ENCODE assay signal across 21 cellular contexts in genomic region chr17:76972046-76972641, GRCh38.
DNase-seq lines count a peak whose midpoint lies in the region; ATAC-seq and TF ChIP-seq lines count a peak whose summit lies in the region.
"Had no signal": no experiment of that assay in that cellular context is flagged by ENCODE, and none has a peak within 500 bp of the region (broad histone marks: within the 10 kb centered on the region; RNA-seq: fewer than 3 reads in every experiment).

No MANE protein-coding gene starts in this region.

- peak overlapping the region; percentile 16 for H3K27ac Mint-ChIP-seq in endothelial cell (ENCODE audit: unreplicated experiment)
- H3K27ac Mint-ChIP-seq: CD14-positive monocyte, HFFc6, T-cell had no signal

- H3K4me3 Mint-ChIP-seq in endothelial cell (ENCODE audit: unreplicated experiment) = no peak overlapping the region
- H3K4me3 Mint-ChIP-seq: CD14-positive monocyte, HFFc6, T-cell had no signal

- peaks cover 4% of the 10 kb centered on the region for H3K27me3 Mint-ChIP-seq in endothelial cell (ENCODE audit: unreplicated experiment)

- no peak for TF ChIP-seq CTCF in endothelial cell (IDR thresholded peaks at IDR 0.05; ENCODE audit: unreplicated experiment)
- no peak for TF ChIP-seq CTCF in heart right ventricle (IDR thresholded peaks at IDR 0.05)

- peaks cover 8 to 43% (median 38%) of the 10 kb centered on the region in 7 donors for H3K27me3 ChIP-seq in heart right ventricle
- H3K27me3 ChIP-seq: Peyer's patch had no signal

- peaks cover 2 to 16% (median 12%) of the 10 kb centered on the region in 9 donors for H3K4me1 ChIP-seq in heart right ventricle

- peaks cover 43% of the 10 kb centered on the region for H3K4me1 Mint-ChIP-seq in endothelial cell (ENCODE audit: unreplicated experiment)

- H3K9me3 ChIP-seq in heart right ventricle = peaks cover 0 to 4% (median 0%) of the 10 kb centered on the region in 11 donors

- H3K36me3 Mint-ChIP-seq in endothelial cell (ENCODE audit: low read depth, unreplicated experiment) = peaks cover 4% of the 10 kb centered on the region
- H3K36me3 Mint-ChIP-seq: CD14-positive monocyte, T-cell had no signal

- intact Hi-C loops in heart right ventricle (cut with DNase I) = no loop called here

- ATAC-seq in heart right ventricle (no peak), HG02763 (IDR thresholded peaks at IDR 0.05; ENCODE audit: unreplicated experiment) (no peak)
- ATAC-seq: T-cell had no signal

- no peaks in the 10 kb centered on the region for H3K36me3 ChIP-seq in heart right ventricle
- H3K36me3 ChIP-seq: Peyer's patch had no signal

- WGBS in heart right ventricle, 2 donors = 59 to 71% methylated on average over 6 of the region's 6 CpGs

- no peak overlapping the region for H3K4me3 ChIP-seq in heart right ventricle
- H3K4me3 ChIP-seq: Peyer's patch had no signal

- no peak overlapping the region for H3K27ac ChIP-seq in heart right ventricle
- H3K27ac ChIP-seq: Peyer's patch had no signal

- H3K9me3 Mint-ChIP-seq in endothelial cell (ENCODE audit: unreplicated experiment) = no peaks in the 10 kb centered on the region
- H3K9me3 Mint-ChIP-seq: HFFc6, T-cell had no signal

- peak; percentile 41 for DNase-seq in NCI-H82 (lab: John Stamatoyannopoulos, UW)
- no peak for DNase-seq in NCI-H82 treated with DMSO at 0.1 percent for 48 hours (lab: John Stamatoyannopoulos, UW; ENCODE audit: unreplicated experiment)
- DNase-seq in NCI-H2171 (lab: John Stamatoyannopoulos, UW) = peak; percentile 28
- no peak for DNase-seq in endothelial cell (ENCODE audit: low spot score)
- DNase-seq in putamen (ENCODE audit: low spot score) = peak; percentile 75
- DNase-seq in heart right ventricle = no peak
- DNase-seq in GF-D8 (lab: John Stamatoyannopoulos, UW) = no peak
- DNase-seq: 8988T, AML-193, GDM1, HFFc6, KG1, NCI-H1092 treated with DMSO at 0.1 percent for 48 hours, NCI-H1694 treated with DMSO at 0.1 percent for 48 hours, NCI-H2081 treated with DMSO at 0.1 percent for 48 hours, NCI-H446 treated with DMSO at 0.1 percent for 48 hours, NCI-H526 treated with DMSO at 0.1 percent for 48 hours, Peyer's patch, T-cell had no signal

Comparison
In these comparisons a context has a peak if more than half of its experiments do, and no peak if none do; other contexts are left out.
1. DNase-seq: peak in NCI-H82 (single experiment), NCI-H2171 (single experiment) and putamen (single experiment); none in NCI-H82 treated with DMSO at 0.1 percent for 48 hours (single experiment), endothelial cell (single experiment), heart right ventricle (0 of 2) and GF-D8 (single experiment).